ENCODE assay signal across 8 cellular contexts in the genomic region with DNA sequence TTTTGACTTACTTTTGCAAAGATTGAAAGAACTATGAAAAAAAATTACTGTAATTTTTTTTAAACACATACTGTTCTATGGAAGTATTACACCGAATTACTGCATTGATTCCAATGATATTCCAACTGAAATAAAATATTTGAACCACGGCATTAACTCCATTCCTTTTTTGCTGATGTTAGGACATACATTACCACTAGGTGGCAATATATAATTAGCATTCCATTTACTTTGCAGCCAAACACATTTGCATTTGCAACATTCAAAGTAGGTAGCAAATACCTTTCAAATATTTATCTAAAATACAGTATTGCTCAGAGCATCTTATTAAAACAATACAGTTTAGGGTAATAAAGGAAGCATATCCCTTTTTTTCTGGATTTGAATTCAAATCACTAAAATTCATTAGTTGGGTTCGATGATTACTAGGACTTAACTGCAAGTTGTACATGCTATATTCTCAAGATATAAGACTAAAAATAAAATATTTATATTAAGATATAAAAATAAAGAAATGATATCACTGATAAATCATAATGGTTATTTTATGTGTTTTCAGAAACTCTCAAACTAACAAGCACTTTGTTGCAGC. TPM values are rescaled to one million over a fixed set of nuclear protein-coding genes. Genes with fewer than 3 reads are reported as not detected.
DNase-seq lines count a peak whose midpoint lies in the region; ATAC-seq, FAIRE-seq and TF ChIP-seq lines count a peak whose summit lies in the region.

No MANE protein-coding gene starts in this region.

- H3K9me3 Mint-ChIP-seq in neural crest cell = peaks cover 27% of the 10 kb centered on the region

- H3K27me3 Mint-ChIP-seq in neural crest cell (ENCODE audit: low read depth) = no peaks in the 10 kb centered on the region

- no peaks in the 10 kb centered on the region for H3K4me1 Mint-ChIP-seq in neural crest cell

- no peak for FAIRE-seq in D721Med (lab: Jason Lieb, UNC)
- peak; percentile 36 for FAIRE-seq in colon (lab: Jason Lieb, UNC)

- no peak overlapping the region for H3K4me3 Mint-ChIP-seq in neural crest cell

- H3K36me3 Mint-ChIP-seq in neural crest cell (ENCODE audit: low read depth) = peaks cover 50% of the 10 kb centered on the region

- no peak overlapping the region for H3K27ac Mint-ChIP-seq in neural crest cell (ENCODE audit: unreplicated experiment)

- no peak for DNase-seq in D721Med (ENCODE audit: insufficient read length, low spot score)
- peak; percentile 34 for DNase-seq in NCI-H2227 (lab: John Stamatoyannopoulos, UW; ENCODE audit: unreplicated experiment)
- DNase-seq in neural crest cell (ENCODE audit: low read depth, low spot score) = no peak
- DNase-seq in NCI-H1436 treated with DMSO at 0.1 percent for 48 hours (lab: John Stamatoyannopoulos, UW) = no peak
- DNase-seq in ecto neural progenitor cell (ENCODE audit: low spot score) = no peak

- peak; percentile 54 for ATAC-seq in GM21723 (IDR thresholded peaks at IDR 0.05; ENCODE audit: unreplicated experiment)
- no peak for ATAC-seq in HG03045 (IDR thresholded peaks at IDR 0.05; ENCODE audit: unreplicated experiment)

- TF ChIP-seq CTCF in D721Med (IDR thresholded peaks at IDR 0.05; ENCODE audit: insufficient read depth, missing control alignments) = peak; percentile 79
- peak; percentile 86 for TF ChIP-seq CTCF in neural crest cell (conservative IDR thresholded peaks at IDR 0.05)

RNA-seq across cellular contexts. Expression of a gene that starts 31.3 kb away (rescaled TPM):
- 37.2 and 40.4 TPM in 2 replicates for total RNA-seq in neural crest cell
